ENCODE assay signal across 20 cellular contexts in genomic region chr3:61701019-61701418, GRCh38.
DNase-seq lines count a peak whose midpoint lies in the region; ATAC-seq and TF ChIP-seq lines count a peak whose summit lies in the region.
"Had no signal": no experiment of that assay in that cellular context is flagged by ENCODE, and none has a peak within 500 bp of the region (broad histone marks: within the 10 kb centered on the region; RNA-seq: fewer than 3 reads in every experiment).

No MANE protein-coding gene starts in this region.

- H3K27ac Mint-ChIP-seq in GM23338 (peak overlapping the region; percentile 89), WTC11 (peak overlapping the region; percentile 98)
- H3K27ac Mint-ChIP-seq: activated CD4-positive, alpha-beta T cell treated with anti-CD3 and anti-CD28 coated beads for 36 hours; CD14-positive monocyte; type B pancreatic cell had no signal

- no peaks in the 10 kb centered on the region for H3K27me3 ChIP-seq in GM23338 (ENCODE audit: insufficient read depth)
- H3K27me3 ChIP-seq in iPS DF 6.9 (ENCODE audit: control insufficient read depth, insufficient read depth, low read length), result no peaks in the 10 kb centered on the region
- no peaks in the 10 kb centered on the region for H3K27me3 ChIP-seq in Karpas-422 (ENCODE audit: low read length)
- H3K27me3 ChIP-seq: colonic mucosa had no signal

- H3K4me1 ChIP-seq in GM23338 (ENCODE audit: insufficient read depth), result peaks cover 81% of the 10 kb centered on the region
- H3K4me1 ChIP-seq in iPS DF 6.9 (ENCODE audit: control insufficient read depth, insufficient read depth, low read length), result peaks cover 16% of the 10 kb centered on the region
- H3K4me1 ChIP-seq in Karpas-422 (ENCODE audit: low read length), result no peaks in the 10 kb centered on the region
- H3K4me1 ChIP-seq: colonic mucosa had no signal

- H3K4me2 ChIP-seq in GM23338 (peak overlapping the region; percentile 25), Karpas-422 (ENCODE audit: low read depth, low read length, poor library complexity, severe bottlenecking) (no peak overlapping the region)

- ATAC-seq in GM23338 (no peak), WTC11 (no peak), esophagus mucosa (no peak)
- ATAC-seq: activated CD4-positive, alpha-beta T cell treated with anti-CD3 and anti-CD28 coated beads for 36 hours had no signal

- H2AFZ ChIP-seq in GM23338 (no peak overlapping the region), Karpas-422 (ENCODE audit: low read length) (no peak overlapping the region)

- H3K4me3 Mint-ChIP-seq in GM23338 (no peak overlapping the region), WTC11 (peak overlapping the region; percentile 25; the same call in 1 of the 2 replicates)
- H3K4me3 Mint-ChIP-seq: activated CD4-positive, alpha-beta T cell treated with anti-CD3 and anti-CD28 coated beads for 36 hours; CD14-positive monocyte; type B pancreatic cell had no signal

- CTCF ChIA-PET in WTC11 (lab: Charles Lee), result interaction anchor here (0.6 to 1.8 kb wide), 4 partner anchors 13 to 139 kb away, joined by 4 to 8 read pairs (median 4); no protein-coding TSS in a partner anchor

- H3K27me3 Mint-ChIP-seq in GM23338 (ENCODE audit: insufficient read depth, low read depth, poor library complexity), result peaks cover 9% of the 10 kb centered on the region
- H3K27me3 Mint-ChIP-seq in WTC11 (ENCODE audit: low read depth), result no peaks in the 10 kb centered on the region
- H3K27me3 Mint-ChIP-seq: naive B cell, type B pancreatic cell had no signal

- no peak for DNase-seq in GM23338 (ENCODE audit: low spot score)
- DNase-seq in NCI-H146 treated with DMSO at 0.1 percent for 48 hours (lab: John Stamatoyannopoulos, UW; ENCODE audit: unreplicated experiment), result peak; percentile 59
- no peak for DNase-seq in WTC11 (ENCODE audit: low spot score)
- no peak for DNase-seq in iPS DF 6.9 (ENCODE audit: low read depth, low spot score)
- DNase-seq in SKM-1 treated with dmso at 0.1 percent for 144 hours (lab: John Stamatoyannopoulos, UW; ENCODE audit: unreplicated experiment), result no peak
- no peak for DNase-seq in Karpas-422
- no peak for DNase-seq in retina
- DNase-seq: activated CD4-positive, alpha-beta T cell treated with anti-CD3 and anti-CD28 coated beads for 36 hours; activated CD8-positive, alpha-beta memory T cell treated with anti-CD3 and anti-CD28 coated beads for 24 hours; activated T-cell treated with anti-CD3 and anti-CD28 coated beads, Interleukin-2, amount 50 U/mL, for 1 hour; colonic mucosa; effector memory CD4-positive, alpha-beta T cell; EL; naive B cell; NCI-H1930; small intestine; stimulated activated CD4-positive, alpha-beta T cell treated with anti-CD3 and anti-CD28 coated beads, Interleukin-2, amount 100 ng/mL, for 24 hours had no signal

- no CpG with 5 or more reads among the region's 2 CpGs for WGBS in iPS DF 6.9 (ENCODE audit: insufficient coverage, insufficient read length)

- peak overlapping the region; percentile 95 for H3K27ac ChIP-seq in GM23338 (ENCODE audit: low read depth)
- peak overlapping the region; percentile 45 for H3K27ac ChIP-seq in iPS DF 6.9 (ENCODE audit: low read length)
- H3K27ac ChIP-seq in Karpas-422 (ENCODE audit: low read length), result no peak overlapping the region
- H3K27ac ChIP-seq: colonic mucosa had no signal

- H4K20me1 ChIP-seq in GM23338 (replicated peaks; ENCODE audit: insufficient read depth) (no peaks in the 10 kb centered on the region), Karpas-422 (ENCODE audit: insufficient read depth, low read depth, low read length) (no peaks in the 10 kb centered on the region)

- TF ChIP-seq CTCF in GM23338 (conservative IDR thresholded peaks at IDR 0.05; ENCODE audit: low read depth in 2 of 2), result no peak
- no peak for TF ChIP-seq CTCF in WTC11 (IDR thresholded peaks at IDR 0.05)

- H3K36me3 ChIP-seq in GM23338 (ENCODE audit: insufficient read depth) (no peaks in the 10 kb centered on the region), iPS DF 6.9 (ENCODE audit: control insufficient read depth, insufficient read depth, low read length) (no peaks in the 10 kb centered on the region), Karpas-422 (ENCODE audit: insufficient read depth, low read length) (no peaks in the 10 kb centered on the region)
- H3K36me3 ChIP-seq: colonic mucosa had no signal

- H3K36me3 Mint-ChIP-seq in GM23338 (ENCODE audit: low read depth) (peaks cover 9% of the 10 kb centered on the region; the same call in 1 of the 3 replicates), WTC11 (no peaks in the 10 kb centered on the region)
- H3K36me3 Mint-ChIP-seq: CD14-positive monocyte, naive B cell, type B pancreatic cell had no signal

- H3K9me3 ChIP-seq in iPS DF 6.9 (ENCODE audit: control insufficient read depth, insufficient read depth, low read length) (no peaks in the 10 kb centered on the region), Karpas-422 (ENCODE audit: low read length) (no peaks in the 10 kb centered on the region)
- H3K9me3 ChIP-seq: colonic mucosa had no signal

- peaks cover 3% of the 10 kb centered on the region; the same call in 1 of the 2 replicates for H3F3A ChIP-seq in GM23338 (replicated peaks; ENCODE audit: low read depth)

- H3K9me2 ChIP-seq in GM23338 (ENCODE audit: insufficient read depth), result no peaks in the 10 kb centered on the region
- H3K9me2 ChIP-seq in Karpas-422 (replicated peaks; ENCODE audit: insufficient read depth, low read length), result no peaks in the 10 kb centered on the region

- H3K9ac ChIP-seq in Karpas-422 (ENCODE audit: low read length), result no peak overlapping the region

- H3K9me3 Mint-ChIP-seq in GM23338 (no peaks in the 10 kb centered on the region), WTC11 (no peaks in the 10 kb centered on the region)
- H3K9me3 Mint-ChIP-seq: type B pancreatic cell had no signal

- H3K4me1 Mint-ChIP-seq in GM23338 (peaks cover 89% of the 10 kb centered on the region), WTC11 (peaks cover 92% of the 10 kb centered on the region)
- H3K4me1 Mint-ChIP-seq: activated CD4-positive, alpha-beta T cell treated with anti-CD3 and anti-CD28 coated beads for 36 hours; CD14-positive monocyte; naive B cell had no signal

- POLR2A ChIA-PET in WTC11 (lab: Charles Lee), result no interaction called here

- peaks cover 82% of the 10 kb centered on the region for H3K79me2 ChIP-seq in GM23338 (replicated peaks; ENCODE audit: insufficient read depth)
- no peaks in the 10 kb centered on the region for H3K79me2 ChIP-seq in Karpas-422 (ENCODE audit: low read length)

- H3K4me3 ChIP-seq in GM23338 (no peak overlapping the region), iPS DF 6.9 (ENCODE audit: low read length) (no peak overlapping the region), Karpas-422 (ENCODE audit: low read length) (no peak overlapping the region)
- H3K4me3 ChIP-seq: colonic mucosa had no signal

TF ChIP-seq in GM23338, 12 proteins besides CTCF, POLR2A, EP300 and RAD21 (continues in another document):
- no peak for TF ChIP-seq ZNF331 (CRISPR knock-in tag; IDR thresholded peaks at IDR 0.05; ENCODE audit: low read depth)
- TF ChIP-seq REST (IDR thresholded peaks at IDR 0.05; ENCODE audit: unreplicated experiment), result no peak

TF ChIP-seq in WTC11, 78 proteins besides CTCF, POLR2A, EP300 and RAD21:
- TF ChIP-seq TEAD1 (CRISPR knock-in tag; IDR thresholded peaks at IDR 0.05) (0 out of 2 replicates have a peak, but pooled peaks have one; percentile 25), FOXK1 (CRISPR knock-in tag; IDR thresholded peaks at IDR 0.05) (no peak)
